ENCODE assay signal across 17 cellular contexts in genomic region chr21:42083361-42083690, GRCh38. TPM values are rescaled to one million over a fixed set of nuclear protein-coding genes. Genes with fewer than 3 reads are reported as not detected.
DNase-seq lines count a peak whose midpoint lies in the region; ATAC-seq and TF ChIP-seq lines count a peak whose summit lies in the region.
"Had no signal": no experiment of that assay in that cellular context is flagged by ENCODE, and none has a peak within 500 bp of the region (broad histone marks: within the 10 kb centered on the region; RNA-seq: fewer than 3 reads in every experiment).

No MANE protein-coding gene starts in this region.

- no peak overlapping the region for H2BK12ac ChIP-seq in neuronal stem cell (ENCODE audit: low read length)

- H3K56ac ChIP-seq in IMR-90 (ENCODE audit: extremely low read depth, insufficient read depth, low read length), result no peak overlapping the region

- WGBS in IMR-90 (ENCODE audit: extremely low coverage in 2 of 2, insufficient read length in 1 of 2), 2 experiments, result 77% methylated on average over 3 of the region's 6 CpGs; no CpG with 5 or more reads in 1 of the 2 experiments
- no CpG with 5 or more reads among the region's 6 CpGs for WGBS in neuronal stem cell (ENCODE audit: extremely low coverage in 2 of 2, insufficient read length in 2 of 2, insufficient replicate concordance in 1 of 2), 2 donors
- WGBS in stomach, 5 donors, result 86 to 94% (median 89%) methylated on average over 6 of the region's 6 CpGs

- no peak for TF ChIP-seq CTCF in activated CD8-positive, alpha-beta T cell treated with anti-CD3 and anti-CD28 coated beads for 36 hours (IDR thresholded peaks at IDR 0.05)
- TF ChIP-seq CTCF in IMR-90 (conservative IDR thresholded peaks at IDR 0.05; ENCODE audit: low read depth, low read length) (no peak), stomach (IDR thresholded peaks at IDR 0.05) (no peak)

- H2BK120ac ChIP-seq in IMR-90 (ENCODE audit: low read depth, low read length), result no peak overlapping the region
- H2BK120ac ChIP-seq in neuronal stem cell (ENCODE audit: low read depth, low read length), result no peak overlapping the region

- no TSS peak for BruUV-seq in IMR-90 (replicated peaks; lab: Mats Ljungman, UMichigan)

- H3K4me2 ChIP-seq in IMR-90 (ENCODE audit: low read depth, low read length) (no peak overlapping the region), neuronal stem cell (ENCODE audit: insufficient read depth, low read length, poor library complexity, severe bottlenecking) (no peak overlapping the region)
- H3K4me2 ChIP-seq: BLaER1 treated with 17β-estradiol and CSF1 and Interleukin-3, amounts not matched to agents 10 nM and 100 nM; GM23338 had no signal

- dilution Hi-C loops in IMR-90 (cut with HindIII; ENCODE audit: low sequenced_read_pairs, unreplicated experiment), result no loop called here

- no peaks in the 10 kb centered on the region for H3K9me1 ChIP-seq in IMR-90 (ENCODE audit: insufficient read depth, low read length)

- no peak overlapping the region for H2BK5ac ChIP-seq in IMR-90 (ENCODE audit: low read depth, low read length, poor library complexity, severe bottlenecking)
- H2BK5ac ChIP-seq in neuronal stem cell (ENCODE audit: low read length), result no peak overlapping the region

- POLR2A ChIA-PET in activated CD8-positive, alpha-beta T cell treated with anti-CD3 and anti-CD28 coated beads, Interleukin-2, amount 10 ng/mL, durations not matched to agents 7 days and 5 days (lab: Charles Lee), result no interaction called here
- POLR2A ChIA-PET in activated CD8-positive, alpha-beta T cell treated with anti-CD3 and anti-CD28 coated beads for 36 hours (lab: Charles Lee), result no interaction called here
- POLR2A ChIA-PET in IMR-90 (lab: Charles Lee; ENCODE audit: unreplicated experiment), result no interaction called here

- H4K8ac ChIP-seq in IMR-90 (ENCODE audit: low read depth in 2 of 2, low read length in 2 of 2) (no peak overlapping the region), neuronal stem cell (ENCODE audit: low read depth, low read length) (no peak overlapping the region)

- H3K9ac ChIP-seq in IMR-90 (ENCODE audit: low read depth, low read length) (no peak overlapping the region), neuronal stem cell (ENCODE audit: low read depth, low read length, poor library complexity) (no peak overlapping the region)
- H3K9ac ChIP-seq: BLaER1 treated with 17β-estradiol and CSF1 and Interleukin-3, amounts not matched to agents 10 nM and 100 nM had no signal

- peaks cover 7% of the 10 kb centered on the region for H3K4me1 Mint-ChIP-seq in activated CD8-positive, alpha-beta T cell treated with anti-CD3 and anti-CD28 coated beads, Interleukin-2, amount 10 ng/mL, durations not matched to agents 7 days and 5 days (ENCODE audit: low read depth)
- H3K4me1 Mint-ChIP-seq in activated CD8-positive, alpha-beta T cell treated with anti-CD3 and anti-CD28 coated beads for 36 hours (ENCODE audit: low read depth), result no peaks in the 10 kb centered on the region
- H3K4me1 Mint-ChIP-seq: GM23338 had no signal

- intact Hi-C loops in activated CD8-positive, alpha-beta T cell treated with anti-CD3 and anti-CD28 coated beads for 36 hours (cut with micrococcal nuclease), result no loop called here
- intact Hi-C loops in IMR-90 (cut with micrococcal nuclease), result no loop called here
- intact Hi-C loops in stomach (cut with DNase I; ENCODE audit: low total_unique reads), result no loop called here

- TF ChIP-seq POLR2A in IMR-90 (IDR thresholded peaks at IDR 0.05; ENCODE audit: low read depth, low read length), result no peak
- TF ChIP-seq POLR2A in stomach (IDR thresholded peaks at IDR 0.05), result no peak

- H3K4me3 ChIP-seq in IMR-90 (ENCODE audit: insufficient read depth, low read depth, low read length) (no peak overlapping the region), neuronal stem cell (ENCODE audit: low read length in 2 of 2) (no peak overlapping the region), stomach (no peak overlapping the region)
- H3K4me3 ChIP-seq: BLaER1 treated with 17β-estradiol and CSF1 and Interleukin-3, amounts not matched to agents 10 nM and 100 nM; GM23338 had no signal

- no peaks in the 10 kb centered on the region for H4K20me1 ChIP-seq in IMR-90 (ENCODE audit: insufficient read depth, low read length)

- no peaks in the 10 kb centered on the region for H3K36me3 Mint-ChIP-seq in activated CD8-positive, alpha-beta T cell treated with anti-CD3 and anti-CD28 coated beads, Interleukin-2, amount 10 ng/mL, durations not matched to agents 7 days and 5 days (ENCODE audit: low read depth)
- H3K36me3 Mint-ChIP-seq in activated CD8-positive, alpha-beta T cell treated with anti-CD3 and anti-CD28 coated beads for 36 hours (ENCODE audit: low read depth), result no peaks in the 10 kb centered on the region
- H3K36me3 Mint-ChIP-seq: CD8-positive, alpha-beta T cell had no signal

- H3K4me3 Mint-ChIP-seq in activated CD8-positive, alpha-beta T cell treated with anti-CD3 and anti-CD28 coated beads, Interleukin-2, amount 10 ng/mL, durations not matched to agents 7 days and 5 days, result no peak overlapping the region
- H3K4me3 Mint-ChIP-seq in activated CD8-positive, alpha-beta T cell treated with anti-CD3 and anti-CD28 coated beads for 36 hours, result no peak overlapping the region
- H3K4me3 Mint-ChIP-seq: CD8-positive, alpha-beta T cell; GM23338 had no signal

- no peak for TF ChIP-seq RAD21 in IMR-90 (IDR thresholded peaks at IDR 0.05; ENCODE audit: low read length)

- CTCF ChIA-PET in activated CD8-positive, alpha-beta T cell treated with anti-CD3 and anti-CD28 coated beads, Interleukin-2, amount 10 ng/mL, durations not matched to agents 7 days and 5 days (lab: Charles Lee), result interaction anchor here (2.3 kb wide), 1 partner anchor 25 kb away, joined by 7 read pairs; no protein-coding TSS in a partner anchor
- CTCF ChIA-PET in activated CD8-positive, alpha-beta T cell treated with anti-CD3 and anti-CD28 coated beads for 36 hours (lab: Charles Lee), result no interaction called here
- CTCF ChIA-PET in IMR-90 (lab: Yijun Ruan, JAX), result no interaction called here

- H3K14ac ChIP-seq in IMR-90 (replicated peaks; ENCODE audit: low read depth, low read length) (no peak overlapping the region), neuronal stem cell (ENCODE audit: low read length) (no peak overlapping the region)

- H3K27me3 Mint-ChIP-seq in activated CD8-positive, alpha-beta T cell treated with anti-CD3 and anti-CD28 coated beads, Interleukin-2, amount 10 ng/mL, durations not matched to agents 7 days and 5 days (ENCODE audit: low read depth), result no peaks in the 10 kb centered on the region
- no peaks in the 10 kb centered on the region for H3K27me3 Mint-ChIP-seq in activated CD8-positive, alpha-beta T cell treated with anti-CD3 and anti-CD28 coated beads for 36 hours

- in situ Hi-C loops in IMR-90 (cut with MboI; ENCODE audit: low sequenced_read_pairs), result no loop called here

- H3K27me3 ChIP-seq in IMR-90 (ENCODE audit: control insufficient read depth, insufficient read depth, low read length) (no peaks in the 10 kb centered on the region; the same call in 1 of the 2 replicates), neuronal stem cell (ENCODE audit: control insufficient read depth in 3 of 3, insufficient read depth in 3 of 3, low read depth in 1 of 3, low read length in 3 of 3) (peaks cover 0 to 26% (median 0%) of the 10 kb centered on the region in 3 experiments), stomach (no peaks in the 10 kb centered on the region)
- H3K27me3 ChIP-seq: BLaER1 treated with 17β-estradiol and CSF1 and Interleukin-3, amounts not matched to agents 10 nM and 100 nM had no signal

- ATAC-seq in activated CD8-positive, alpha-beta T cell treated with anti-CD3 and anti-CD28 coated beads, Interleukin-2, amount 10 ng/mL, durations not matched to agents 7 days and 5 days, result no peak
- ATAC-seq in activated CD8-positive, alpha-beta T cell treated with anti-CD3 and anti-CD28 coated beads for 36 hours, result no peak
- ATAC-seq in IMR-90 (ENCODE audit: low read depth) (no peak), HG02852 (IDR thresholded peaks at IDR 0.05; ENCODE audit: unreplicated experiment) (no peak)
- ATAC-seq: CD8-positive, alpha-beta T cell; GM23338; HepG2 had no signal

- H4K91ac ChIP-seq in IMR-90 (ENCODE audit: insufficient read depth, low read depth, low read length) (no peak overlapping the region), neuronal stem cell (ENCODE audit: low read depth, low read length, poor library complexity) (no peak overlapping the region)

- H3K79me1 ChIP-seq in IMR-90 (ENCODE audit: low read depth in 1 of 2, low read length in 2 of 2) (no peaks in the 10 kb centered on the region), neuronal stem cell (ENCODE audit: low read depth, low read length) (no peaks in the 10 kb centered on the region)

- no peaks in the 10 kb centered on the region for H3K36me3 ChIP-seq in IMR-90 (ENCODE audit: control insufficient read depth, insufficient read depth, low read length)
- H3K36me3 ChIP-seq in neuronal stem cell (replicated peaks in 1 of 2; ENCODE audit: control insufficient read depth in 2 of 2, insufficient read depth in 2 of 2, low read length in 2 of 2), result no peaks in the 10 kb centered on the region
- H3K36me3 ChIP-seq in stomach, result no peaks in the 10 kb centered on the region
- H3K36me3 ChIP-seq: BLaER1 treated with 17β-estradiol and CSF1 and Interleukin-3, amounts not matched to agents 10 nM and 100 nM had no signal

- H3K4me1 ChIP-seq in IMR-90 (ENCODE audit: control insufficient read depth, insufficient read depth, low read length), result no peaks in the 10 kb centered on the region
- peaks cover 8 to 9% of the 10 kb centered on the region in 2 donors for H3K4me1 ChIP-seq in neuronal stem cell (ENCODE audit: control insufficient read depth in 2 of 2, insufficient read depth in 1 of 2, low read depth in 1 of 2, low read length in 2 of 2)
- H3K4me1 ChIP-seq in stomach, result peaks cover 0 to 14% (median 3%) of the 10 kb centered on the region in 4 donors

- no peak overlapping the region for H3K23ac ChIP-seq in IMR-90 (ENCODE audit: low read depth, low read length)
- H3K23ac ChIP-seq in neuronal stem cell (ENCODE audit: low read depth, low read length, poor library complexity), result peak overlapping the region; percentile 44

- no peak overlapping the region for H2BK20ac ChIP-seq in IMR-90 (ENCODE audit: low read depth, low read length)

- DNase-seq in activated CD8-positive, alpha-beta T cell treated with anti-CD3 and anti-CD28 coated beads, Interleukin-2, amount 10 ng/mL, durations not matched to agents 7 days and 5 days, result no peak
- no peak for DNase-seq in activated CD8-positive, alpha-beta T cell treated with anti-CD3 and anti-CD28 coated beads for 36 hours
- DNase-seq in IMR-90, result no peak
- no peak for DNase-seq in neuronal stem cell (ENCODE audit: low spot score)
- DNase-seq in stomach, result no peak
- no peak for DNase-seq in NCI-H82 treated with DMSO at 0.1 percent for 48 hours (lab: John Stamatoyannopoulos, UW; ENCODE audit: unreplicated experiment)
- DNase-seq: 8988T; Calu3; CD8-positive, alpha-beta T cell; DMS79 treated with DMSO at 0.1 percent for 48 hours; GF-D8; HCEC 1CT had no signal

- H3K4ac ChIP-seq in IMR-90 (ENCODE audit: low read depth, low read length) (no peak overlapping the region), neuronal stem cell (ENCODE audit: low read length) (no peak overlapping the region)

- H3K18ac ChIP-seq in IMR-90 (ENCODE audit: low read depth, low read length) (no peak overlapping the region), neuronal stem cell (ENCODE audit: low read length) (peak overlapping the region; percentile 69)

- peak overlapping the region; percentile 18 for H2AK9ac ChIP-seq in IMR-90 (replicated peaks; ENCODE audit: low read depth, low read length, poor library complexity)

- TF ChIP-seq EP300 in stomach (IDR thresholded peaks at IDR 0.05), result no peak

- H2BK15ac ChIP-seq in IMR-90 (ENCODE audit: low read depth, low read length) (no peak overlapping the region), neuronal stem cell (ENCODE audit: low read length) (no peak overlapping the region)

- no peaks in the 10 kb centered on the region for H3K9me3 Mint-ChIP-seq in activated CD8-positive, alpha-beta T cell treated with anti-CD3 and anti-CD28 coated beads, Interleukin-2, amount 10 ng/mL, durations not matched to agents 7 days and 5 days (ENCODE audit: insufficient read depth)
- H3K9me3 Mint-ChIP-seq in activated CD8-positive, alpha-beta T cell treated with anti-CD3 and anti-CD28 coated beads for 36 hours, result no peaks in the 10 kb centered on the region
- H3K9me3 Mint-ChIP-seq: CD8-positive, alpha-beta T cell; GM23338 had no signal

- H4K5ac ChIP-seq in IMR-90 (ENCODE audit: low read depth, low read length), result no peak overlapping the region

- H3K27ac Mint-ChIP-seq in activated CD8-positive, alpha-beta T cell treated with anti-CD3 and anti-CD28 coated beads, Interleukin-2, amount 10 ng/mL, durations not matched to agents 7 days and 5 days, result peak overlapping the region; percentile 33
- H3K27ac Mint-ChIP-seq in activated CD8-positive, alpha-beta T cell treated with anti-CD3 and anti-CD28 coated beads for 36 hours, result no peak overlapping the region
- H3K27ac Mint-ChIP-seq: CD8-positive, alpha-beta T cell; GM23338 had no signal

- H3K9me3 ChIP-seq in IMR-90 (ENCODE audit: control insufficient read depth, insufficient read depth, low read length), result no peaks in the 10 kb centered on the region
- H3K9me3 ChIP-seq in neuronal stem cell (replicated peaks in 1 of 2; ENCODE audit: control insufficient read depth in 2 of 2, insufficient read depth in 1 of 2, low read depth in 1 of 2, low read length in 2 of 2), result no peaks in the 10 kb centered on the region
- H3K9me3 ChIP-seq in stomach, result no peaks in the 10 kb centered on the region
- H3K9me3 ChIP-seq: BLaER1 treated with 17β-estradiol and CSF1 and Interleukin-3, amounts not matched to agents 10 nM and 100 nM had no signal

- H3K27ac ChIP-seq in IMR-90 (ENCODE audit: insufficient read depth, low read length), result no peak overlapping the region
- H3K27ac ChIP-seq in neuronal stem cell (replicated peaks; ENCODE audit: low read length), result no peak overlapping the region
- no peak overlapping the region for H3K27ac ChIP-seq in stomach
- H3K27ac ChIP-seq: BLaER1 treated with 17β-estradiol and CSF1 and Interleukin-3, amounts not matched to agents 10 nM and 100 nM had no signal

- H2AK5ac ChIP-seq in IMR-90 (ENCODE audit: low read depth, low read length), result no peak overlapping the region
- peak overlapping the region; percentile 66 for H2AK5ac ChIP-seq in neuronal stem cell (ENCODE audit: low read depth, low read length)

- H2AFZ ChIP-seq in IMR-90 (replicated peaks; ENCODE audit: low read length, poor library complexity) (no peak overlapping the region), neuronal stem cell (ENCODE audit: low read length) (no peak overlapping the region)
- H2AFZ ChIP-seq: GM23338 had no signal

RNA-seq across cellular contexts. Expression of gene UMODL1, which starts 12.2 kb away (rescaled TPM):
- total RNA-seq in activated CD8-positive, alpha-beta T cell treated with anti-CD3 and anti-CD28 coated beads, Interleukin-2, amount 10 ng/mL, durations not matched to agents 7 days and 5 days, result not detected
- total RNA-seq in activated CD8-positive, alpha-beta T cell treated with anti-CD3 and anti-CD28 coated beads for 36 hours, result not detected
- total RNA-seq in IMR-90 (2012; rRNA removed) (not detected in 2 replicates), stomach (under 1 TPM in 1 of 5 donors, not detected in 4; under 0.01 TPM)
- polyA plus RNA-seq in IMR-90 (2012; rRNA removed) (0.02 TPM in 1 of 2 replicates, not detected in the other), stomach (not detected)
- polyA plus RNA-seq in IMR-90 (2012; cell fraction: cytosol; rRNA removed), result 0.03 TPM in 1 of 2 replicates, not detected in the other
- polyA plus RNA-seq in IMR-90 (2012; cell fraction: nucleus; rRNA removed; ENCODE audit: low replicate concordance), result 0.04 and 0.07 TPM in 2 replicates
- polyA plus RNA-seq in neuronal stem cell (2013, experiment 1 of 2), result not detected
- not detected for polyA plus RNA-seq in neuronal stem cell (2013, experiment 2 of 2)
- total RNA-seq: A673, Calu3, GM23338, HepG2 had no signal
- polyA plus RNA-seq: GM23338, HepG2 had no signal
